ENCODE assay signal across 14 cellular contexts in genomic region chr15:74251187-74251811, GRCh38. TPM values are rescaled to one million over a fixed set of nuclear protein-coding genes. Genes with fewer than 3 reads are reported as not detected.
DNase-seq lines count a peak whose midpoint lies in the region; ATAC-seq and TF ChIP-seq lines count a peak whose summit lies in the region.
"Had no signal": no experiment of that assay in that cellular context is flagged by ENCODE, and none has a peak within 500 bp of the region (broad histone marks: within the 10 kb centered on the region; RNA-seq: fewer than 3 reads in every experiment).

No MANE protein-coding gene starts in this region.

- TF ChIP-seq CTCF in brain (conservative IDR thresholded peaks at IDR 0.05) (no peak), spleen (IDR thresholded peaks at IDR 0.05 in 8 of 11, conservative IDR thresholded peaks at IDR 0.05 in 3 of 11) (no peak), vagina (IDR thresholded peaks at IDR 0.05) (no peak)

- H3K4me1 ChIP-seq in spleen (peaks cover 0 to 22% (median 12%) of the 10 kb centered on the region in 6 donors), vagina (peaks cover 12% of the 10 kb centered on the region)

- ATAC-seq in HG03139 (IDR thresholded peaks at IDR 0.05; ENCODE audit: unreplicated experiment): no peak
- ATAC-seq in GM19023 (IDR thresholded peaks at IDR 0.05; ENCODE audit: unreplicated experiment): no peak

- H3K27me3 ChIP-seq in spleen (replicated peaks in 1 of 7) (peaks cover 0 to 3% (median 0%) of the 10 kb centered on the region in 7 donors), vagina (no peaks in the 10 kb centered on the region)
- H3K27me3 ChIP-seq: cardiac muscle cell had no signal

- H3K27ac ChIP-seq in spleen: peak overlapping the region in 6 of 8 donors; percentile 35 to 55 (median 50)
- H3K27ac ChIP-seq in vagina: no peak overlapping the region
- H3K27ac ChIP-seq: cardiac muscle cell had no signal

- H3K4me1 Mint-ChIP-seq in brain: peaks cover 62% of the 10 kb centered on the region

- H3K4me3 ChIP-seq in spleen (no peak overlapping the region), vagina (no peak overlapping the region)
- H3K4me3 ChIP-seq: cardiac muscle cell had no signal

- peaks cover 6% of the 10 kb centered on the region for H3K27me3 Mint-ChIP-seq in brain

- peak; percentile 93 for DNase-seq in NCI-H446 treated with DMSO at 0.1 percent for 48 hours (lab: John Stamatoyannopoulos, UW)
- peak; percentile 57 for DNase-seq in inferior parietal cortex (ENCODE audit: extremely low spot score)
- no peak for DNase-seq in spleen
- DNase-seq in vagina (ENCODE audit: extremely low spot score in 2 of 2): no peak
- DNase-seq in GM03348 (ENCODE audit: low spot score): no peak
- DNase-seq: activated CD4-positive, alpha-beta T cell treated with anti-CD3 and anti-CD28 coated beads for 4 hours; mesendoderm; NCI-H187 treated with DMSO at 0.1 percent for 48 hours; SW 1271 had no signal

- H3K27ac Mint-ChIP-seq in brain: peak overlapping the region; percentile 34 to 97 (median 90)

- peaks cover 0 to 3% (median 0%) of the 10 kb centered on the region in 5 experiments for H3K9me3 Mint-ChIP-seq in brain

- H3K9me3 ChIP-seq in spleen (no peaks in the 10 kb centered on the region), vagina (no peaks in the 10 kb centered on the region)

- no peaks in the 10 kb centered on the region for H3K36me3 ChIP-seq in spleen
- H3K36me3 ChIP-seq in vagina: no peaks in the 10 kb centered on the region
- H3K36me3 ChIP-seq: cardiac muscle cell had no signal

- peak overlapping the region in 1 of 5 experiments; percentile 48 for H3K4me3 Mint-ChIP-seq in brain

- WGBS in spleen, 5 donors: 55 to 78% (median 67%) methylated on average over 5 of the region's 5 CpGs

- no peaks in the 10 kb centered on the region for H3K36me3 Mint-ChIP-seq in brain

- TF ChIP-seq POLR2A in spleen (IDR thresholded peaks at IDR 0.05) (no peak), vagina (IDR thresholded peaks at IDR 0.05) (no peak)

- intact Hi-C loops in spleen (cut with DNase I; ENCODE audit: low total_unique reads): no loop called here
- intact Hi-C loops in vagina (cut with DNase I): no loop called here

RNA-seq across cellular contexts. Expression of gene CCDC33, which starts 15.2 kb away (rescaled TPM):
- polyA plus RNA-seq in brain (ENCODE audit: insufficient read depth, low read depth, low replicate concordance) (0.46 TPM), spleen (under 1 TPM in 1 of 3 donors, not detected in 2; 0.08 TPM)
- total RNA-seq in spleen (not detected), vagina (not detected)
- polyA plus RNA-seq: esophagus had no signal

RNA-seq across cellular contexts. Expression of gene STRA6, which starts 48.7 kb away (rescaled TPM):
- 1.1 TPM for polyA plus RNA-seq in brain (ENCODE audit: insufficient read depth, low read depth, low replicate concordance)
- total RNA-seq in spleen: 1 to 10 TPM in 2 of 7 donors, under 1 TPM in 2, not detected in 3; 0.47 to 1.8 (median 0.94) TPM
- 1 to 10 TPM in 1 of 3 donors, under 1 TPM in 2; 0.68 to 1.2 (median 0.96) TPM for polyA plus RNA-seq in spleen
- total RNA-seq in vagina: 0.98 TPM

Comparison
In these comparisons a context has a peak if more than half of its experiments do, and no peak if none do; other contexts are left out.
1. DNase-seq: peak in NCI-H446 treated with DMSO at 0.1 percent for 48 hours (single experiment) and inferior parietal cortex (single experiment); none in spleen (single experiment), vagina (0 of 2) and GM03348 (single experiment).